8 cellular contexts compared by ENCODE assay signal in the genomic region with DNA sequence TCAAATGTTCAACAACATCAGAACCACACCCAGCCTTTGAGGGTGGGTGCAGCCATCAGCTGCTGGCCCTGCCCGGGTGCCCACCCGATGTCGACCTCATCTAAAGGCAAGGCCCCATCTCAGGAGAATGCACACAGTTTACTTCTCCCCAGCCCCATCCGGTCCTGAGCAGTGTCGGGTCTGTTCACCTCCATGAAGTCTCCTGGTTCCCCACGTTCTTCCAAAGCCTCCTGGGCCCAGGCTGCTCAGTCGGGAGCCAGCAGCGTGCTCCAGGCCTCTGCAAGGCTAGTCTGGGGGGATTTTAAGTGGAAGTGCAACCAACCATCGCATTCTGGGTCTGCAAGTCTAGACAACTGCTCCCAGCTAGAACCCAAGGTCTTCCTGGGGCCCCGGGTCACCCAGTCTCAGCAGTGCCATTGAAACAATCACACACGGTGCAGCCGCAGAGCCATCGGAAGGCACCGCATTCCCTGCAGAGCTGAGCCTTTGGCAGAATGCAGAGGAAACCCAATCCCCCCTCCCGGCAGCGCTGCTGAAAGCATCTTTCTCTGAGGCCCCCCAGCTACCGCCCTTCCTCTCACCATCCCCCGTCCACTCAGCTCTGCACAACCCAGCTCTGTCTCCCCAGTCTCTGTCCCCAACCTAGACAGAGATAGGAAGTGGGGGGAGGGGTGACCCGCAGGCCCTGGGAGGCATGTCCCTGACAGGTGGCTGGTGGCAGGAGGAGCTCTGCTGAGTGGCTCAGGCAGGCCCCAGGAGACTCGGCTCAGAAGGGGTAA. TPM values are rescaled to one million over a fixed set of nuclear protein-coding genes. Genes with fewer than 3 reads are reported as not detected.
DNase-seq lines count a peak whose midpoint lies in the region; ATAC-seq and TF ChIP-seq lines count a peak whose summit lies in the region.

No MANE protein-coding gene starts in this region.

- peaks cover 5% of the 10 kb centered on the region for H3K36me3 Mint-ChIP-seq in activated T-cell treated with anti-CD3 and anti-CD28 coated beads, Interleukin-2, amount 50 U/mL, for 4 hours (ENCODE audit: insufficient read depth)

- H3K4me3 Mint-ChIP-seq in activated T-cell treated with anti-CD3 and anti-CD28 coated beads, Interleukin-2, amount 50 U/mL, for 4 hours: no peak overlapping the region

- peaks cover 3% of the 10 kb centered on the region for H3K9me3 ChIP-seq in psoas muscle

- peak overlapping the region; percentile 36 for H3K27ac ChIP-seq in psoas muscle

- no peaks in the 10 kb centered on the region for H3K36me3 ChIP-seq in psoas muscle (ENCODE audit: insufficient read depth in 1 of 2, low read depth in 1 of 2)

- peaks cover 7% of the 10 kb centered on the region for H3K4me1 ChIP-seq in psoas muscle

- H3K4me1 Mint-ChIP-seq in activated T-cell treated with anti-CD3 and anti-CD28 coated beads, Interleukin-2, amount 50 U/mL, for 4 hours (ENCODE audit: low read depth): peaks cover 3% of the 10 kb centered on the region

- no peak for TF ChIP-seq CTCF in psoas muscle (IDR thresholded peaks at IDR 0.05)

- no peak for ATAC-seq in activated T-cell treated with anti-CD3 and anti-CD28 coated beads, Interleukin-2, amount 50 U/mL, for 4 hours
- ATAC-seq in HG02885 (IDR thresholded peaks at IDR 0.05; ENCODE audit: poor library complexity, unreplicated experiment) (peak; percentile 59), psoas muscle (peak; percentile 71 to 89 (median 80)), GM19397 (IDR thresholded peaks at IDR 0.05; ENCODE audit: unreplicated experiment) (no peak)

- no peak overlapping the region for H3K4me3 ChIP-seq in psoas muscle

- peaks cover 14% of the 10 kb centered on the region for H3K9me3 Mint-ChIP-seq in activated T-cell treated with anti-CD3 and anti-CD28 coated beads, Interleukin-2, amount 50 U/mL, for 4 hours

- intact Hi-C loops in psoas muscle (cut with DNase I): no loop called here

- no peaks in the 10 kb centered on the region for H3K27me3 ChIP-seq in psoas muscle (ENCODE audit: insufficient read depth in 3 of 3, low read length in 2 of 3)

- DNase-seq in activated T-cell treated with anti-CD3 and anti-CD28 coated beads, Interleukin-2, amount 50 U/mL, for 4 hours: peak; percentile 4
- no peak for DNase-seq in activated T-cell treated with anti-CD3 and anti-CD28 coated beads, Interleukin-2, amount 50 U/mL, for 48 hours
- DNase-seq in RPMI8226 (peak; percentile 85), psoas muscle (peak; percentile 20 to 61), DMS114 treated with DMSO at 0.1 percent for 48 hours (lab: John Stamatoyannopoulos, UW; ENCODE audit: unreplicated experiment) (no peak), AG08396 (ENCODE audit: low spot score) (no peak)

- no peaks in the 10 kb centered on the region for H3K27me3 Mint-ChIP-seq in activated T-cell treated with anti-CD3 and anti-CD28 coated beads, Interleukin-2, amount 50 U/mL, for 4 hours (ENCODE audit: low read depth)

- 33 to 37% (median 36%) methylated on average over 18 to 20 of the region's 20 CpGs for WGBS in psoas muscle, 3 donors

RNA-seq across cellular contexts. Expression of gene ESPNL, which starts 8.5 kb away (rescaled TPM):
- total RNA-seq in activated T-cell treated with anti-CD3 and anti-CD28 coated beads, Interleukin-2, amount 50 U/mL, for 4 hours: under 1 TPM; 0.08 to 0.35 (median 0.14) TPM
- total RNA-seq in psoas muscle: under 1 TPM in 3 of 4 donors, not detected in 1; 0.17 to 0.32 (median 0.22) TPM
- under 1 TPM; 0.04 to 0.14 (median 0.12) TPM for polyA plus RNA-seq in psoas muscle

RNA-seq across cellular contexts. Expression of gene KLHL30, which starts 29.9 kb away (rescaled TPM):
- not detected for total RNA-seq in activated T-cell treated with anti-CD3 and anti-CD28 coated beads, Interleukin-2, amount 50 U/mL, for 4 hours
- total RNA-seq in psoas muscle: 100 to 1,000 TPM in 3 of 4 donors, 10 to 100 TPM in 1; 82.1 to 175 (median 153) TPM
- polyA plus RNA-seq in psoas muscle: 100 to 1,000 TPM in 1 of 3 donors, 10 to 100 TPM in 2; 67.7 to 121 (median 91.7) TPM

RNA-seq across cellular contexts. Expression of gene SCLY, which starts 47.8 kb away (rescaled TPM):
- total RNA-seq in activated T-cell treated with anti-CD3 and anti-CD28 coated beads, Interleukin-2, amount 50 U/mL, for 4 hours: 10 to 100 TPM; 46.4 to 63.5 (median 60.1) TPM
- 10 to 100 TPM in 1 of 4 donors, 1 to 10 TPM in 3; 4.8 to 10.1 (median 7.4) TPM for total RNA-seq in psoas muscle
- polyA plus RNA-seq in psoas muscle: 1 to 10 TPM; 4.6 to 8.8 (median 6.5) TPM

RNA-seq across cellular contexts. Expression of gene ERFE, which starts 50.2 kb away (rescaled TPM):
- under 1 TPM; 0.13 to 0.91 (median 0.22) TPM for total RNA-seq in activated T-cell treated with anti-CD3 and anti-CD28 coated beads, Interleukin-2, amount 50 U/mL, for 4 hours
- 10 to 100 TPM in 1 of 4 donors, 1 to 10 TPM in 3; 1.8 to 18.2 (median 4.5) TPM for total RNA-seq in psoas muscle
- 10 to 100 TPM in 1 of 3 donors, 1 to 10 TPM in 2; 1.4 to 15.4 (median 1.7) TPM for polyA plus RNA-seq in psoas muscle

Comparison
In these comparisons a context has a peak if more than half of its experiments do, and no peak if none do; other contexts are left out.
1. DNase-seq: peak in activated T-cell treated with anti-CD3 and anti-CD28 coated beads, Interleukin-2, amount 50 U/mL, for 4 hours (single experiment), RPMI8226 (single experiment) and psoas muscle (2 of 2); none in activated T-cell treated with anti-CD3 and anti-CD28 coated beads, Interleukin-2, amount 50 U/mL, for 48 hours (0 of 2), DMS114 treated with DMSO at 0.1 percent for 48 hours (single experiment) and AG08396 (single experiment).
2. ATAC-seq: peak in HG02885 (single experiment) and psoas muscle (4 of 4); none in activated T-cell treated with anti-CD3 and anti-CD28 coated beads, Interleukin-2, amount 50 U/mL, for 4 hours (0 of 2) and GM19397 (single experiment).
3. RNA of gene KLHL30, which starts 29.9 kb away (total RNA-seq): 82.1 to 175 TPM in psoas muscle; not detected in activated T-cell treated with anti-CD3 and anti-CD28 coated beads, Interleukin-2, amount 50 U/mL, for 4 hours; every median in the first group is over 10 times any median in the second.
4. RNA of gene SCLY, which starts 47.8 kb away (total RNA-seq): 46.4 to 63.5 TPM in activated T-cell treated with anti-CD3 and anti-CD28 coated beads, Interleukin-2, amount 50 U/mL, for 4 hours; 4.8 to 10.1 TPM in psoas muscle; every median in the first group is over 4 times any median in the second.